28 cellular contexts compared by ENCODE assay signal in genomic region chrX:153568612-153569011, GRCh38. TPM values are rescaled to one million over a fixed set of nuclear protein-coding genes. Genes with fewer than 3 reads are reported as not detected.
A peak's percentile ranks its signal among the peaks of the same experiment; 100 is the strongest.
DNase-seq lines count a peak whose midpoint lies in the region; ATAC-seq and TF ChIP-seq lines count a peak whose summit lies in the region.
"Had no signal": no experiment of that assay in that cellular context is flagged by ENCODE, and none has a peak within 500 bp of the region (broad histone marks: within the 10 kb centered on the region; RNA-seq: fewer than 3 reads in every experiment).

No MANE protein-coding gene starts in this region.

- H3K4me3 ChIP-seq in GM12864 (ENCODE audit: low read depth, low read length): no peak overlapping the region
- no peak overlapping the region for H3K4me3 ChIP-seq in Karpas-422 (ENCODE audit: low read length)
- no peak overlapping the region for H3K4me3 ChIP-seq in endodermal cell (ENCODE audit: low read length)
- no peak overlapping the region for H3K4me3 ChIP-seq in lower leg skin (ENCODE audit: low read depth, poor library complexity, severe bottlenecking)
- H3K4me3 ChIP-seq: breast epithelium, heart right ventricle, left lung had no signal

- no peak overlapping the region for H2AFZ ChIP-seq in Karpas-422 (ENCODE audit: low read length)

- no peaks in the 10 kb centered on the region for H3K79me2 ChIP-seq in Karpas-422 (ENCODE audit: low read length)

- intact Hi-C loops in lower leg skin (cut with DNase I; ENCODE audit: low total_unique reads) (no loop called here), left cardiac atrium (cut with DNase I) (no loop called here)

- no peak for TF ChIP-seq POLR2A in lower leg skin (IDR thresholded peaks at IDR 0.05)

- no peak overlapping the region for H3K27ac Mint-ChIP-seq in endodermal cell
- H3K27ac Mint-ChIP-seq: activated naive CD4-positive, alpha-beta T cell treated with anti-CD3 and anti-CD28 coated beads for 36 hours had no signal

- no peaks in the 10 kb centered on the region for H4K20me1 ChIP-seq in Karpas-422 (ENCODE audit: insufficient read depth, low read depth, low read length)

- H3K9me3 Mint-ChIP-seq in endodermal cell: peaks cover 65% of the 10 kb centered on the region
- H3K9me3 Mint-ChIP-seq: activated naive CD4-positive, alpha-beta T cell treated with anti-CD3 and anti-CD28 coated beads for 36 hours; activated T-cell treated with anti-CD3 and anti-CD28 coated beads, Interleukin-2, amount 50 U/mL, for 4 hours had no signal

- no peaks in the 10 kb centered on the region for H3K4me1 Mint-ChIP-seq in endodermal cell

- H3K27me3 Mint-ChIP-seq in endodermal cell (ENCODE audit: insufficient read depth): no peaks in the 10 kb centered on the region
- H3K27me3 Mint-ChIP-seq: naive thymus-derived CD8-positive, alpha-beta T cell had no signal

- WGBS in endodermal cell (ENCODE audit: insufficient coverage in 1 of 2, insufficient read length in 1 of 2), 2 experiments: 89% methylated on average over 7 to 11 of the region's 11 CpGs
- 76 to 83% methylated on average over 2 to 10 of the region's 11 CpGs for WGBS in lower leg skin, 2 donors

- H3K9ac ChIP-seq in Karpas-422 (ENCODE audit: low read length): no peak overlapping the region
- no peak overlapping the region for H3K9ac ChIP-seq in endodermal cell (ENCODE audit: extremely low read depth, low read length, poor library complexity, severe bottlenecking)

- no peak overlapping the region for H3K27ac ChIP-seq in Karpas-422 (ENCODE audit: low read length)
- H3K27ac ChIP-seq in endodermal cell (ENCODE audit: low read depth, low read length): no peak overlapping the region
- H3K27ac ChIP-seq: breast epithelium, C4-2B, heart right ventricle, left lung had no signal

- no peaks in the 10 kb centered on the region for H3K27me3 ChIP-seq in Karpas-422 (ENCODE audit: low read length)
- no peaks in the 10 kb centered on the region for H3K27me3 ChIP-seq in endodermal cell (ENCODE audit: control insufficient read depth, insufficient read depth, low read length, poor library complexity, severe bottlenecking)
- H3K27me3 ChIP-seq: left lung had no signal

- H3K36me3 ChIP-seq in Karpas-422 (ENCODE audit: insufficient read depth, low read length) (no peaks in the 10 kb centered on the region), endodermal cell (ENCODE audit: control insufficient read depth, insufficient read depth, low read length) (no peaks in the 10 kb centered on the region)
- H3K36me3 ChIP-seq: breast epithelium, heart right ventricle, left lung had no signal

- no peak overlapping the region for H3K4me3 Mint-ChIP-seq in endodermal cell
- H3K4me3 Mint-ChIP-seq: activated naive CD4-positive, alpha-beta T cell treated with anti-CD3 and anti-CD28 coated beads for 36 hours; activated T-cell treated with anti-CD3 and anti-CD28 coated beads, Interleukin-2, amount 50 U/mL, for 4 hours; naive thymus-derived CD8-positive, alpha-beta T cell had no signal

- H3K9me2 ChIP-seq in Karpas-422 (replicated peaks; ENCODE audit: insufficient read depth, low read length): no peaks in the 10 kb centered on the region

- H3K4me2 ChIP-seq in Karpas-422 (ENCODE audit: low read depth, low read length, poor library complexity, severe bottlenecking): no peak overlapping the region

- H3K9me3 ChIP-seq in Karpas-422 (ENCODE audit: low read length) (no peaks in the 10 kb centered on the region), endodermal cell (ENCODE audit: control insufficient read depth, low read length) (no peaks in the 10 kb centered on the region)
- H3K9me3 ChIP-seq: breast epithelium, heart right ventricle, left lung had no signal

- TF ChIP-seq CTCF in GM12864 (IDR thresholded peaks at IDR 0.05; ENCODE audit: low read depth, low read length, missing control alignments): peak; percentile 41
- peak; percentile 44 for TF ChIP-seq CTCF in endodermal cell (conservative IDR thresholded peaks at IDR 0.05)
- no peak for TF ChIP-seq CTCF in lower leg skin (IDR thresholded peaks at IDR 0.05)

- H3K4me1 ChIP-seq in Karpas-422 (ENCODE audit: low read length) (no peaks in the 10 kb centered on the region), endodermal cell (ENCODE audit: control insufficient read depth, insufficient read depth, low read length) (no peaks in the 10 kb centered on the region)
- H3K4me1 ChIP-seq: breast epithelium, heart right ventricle, left lung had no signal

- no peak for ATAC-seq in left cardiac atrium
- ATAC-seq: activated T-cell treated with anti-CD3 and anti-CD28 coated beads, Interleukin-2, amount 50 U/mL, for 4 hours; heart right ventricle; left lung; naive thymus-derived CD8-positive, alpha-beta T cell had no signal

- DNase-seq in 8988T (peak; percentile 51), GM12864 (ENCODE audit: low read depth) (no peak), Karpas-422 (peak; percentile 51), endodermal cell (peak; percentile 61), lower leg skin (ENCODE audit: low spot score in 2 of 2) (no peak), anterior cingulate cortex (lab: John Stamatoyannopoulos, UW) (no peak), SHP77 (lab: John Stamatoyannopoulos, UW) (no peak), left cardiac atrium (no peak)
- DNase-seq: ACHN; activated CD8-positive, alpha-beta memory T cell treated with anti-CD3 and anti-CD28 coated beads for 24 hours; activated naive CD4-positive, alpha-beta T cell treated with anti-CD3 and anti-CD28 coated beads for 36 hours; activated T-cell treated with anti-CD3 and anti-CD28 coated beads, Interleukin-2, amount 50 U/mL, for 4 hours; Calu3; effector CD8-positive, alpha-beta T cell; foreskin fibroblast; heart right ventricle; left lung; naive thymus-derived CD8-positive, alpha-beta T cell; NCI-H1048; NCI-H187 treated with DMSO at 0.1 percent for 48 hours; SW 1271 had no signal

- H3K36me3 Mint-ChIP-seq in endodermal cell (ENCODE audit: low read depth): no peaks in the 10 kb centered on the region
- H3K36me3 Mint-ChIP-seq: naive thymus-derived CD8-positive, alpha-beta T cell had no signal

RNA-seq across cellular contexts. Expression of gene CCNQ, which starts 30.3 kb away (rescaled TPM):
- total RNA-seq in Karpas-422 (2014; rRNA removed; shearing (Covaris generic); ENCODE audit: low replicate concordance): 29.1 and 55.4 TPM in 2 replicates
- total RNA-seq in endodermal cell: 10 to 100 TPM; 17.1 to 20.8 TPM
- polyA plus RNA-seq in endodermal cell (2013, experiment 1 of 2): 20.0 TPM
- 18.4 TPM for polyA plus RNA-seq in endodermal cell (2013, experiment 2 of 2)
- 10 to 100 TPM; 20.7 to 35.7 (median 28.5) TPM for total RNA-seq in lower leg skin
- 10 to 100 TPM; 31.4 to 31.8 TPM for total RNA-seq in left cardiac atrium

RNA-seq across cellular contexts. Expression of gene ATP2B3, which starts 51.2 kb away (rescaled TPM):
- not detected in 2 replicates for total RNA-seq in Karpas-422 (2014; rRNA removed; shearing (Covaris generic); ENCODE audit: low replicate concordance)
- total RNA-seq in endodermal cell: not detected
- polyA plus RNA-seq in endodermal cell (2013, experiment 1 of 2): 0.39 TPM
- 0.37 TPM for polyA plus RNA-seq in endodermal cell (2013, experiment 2 of 2)
- under 1 TPM in 1 of 4 donors, not detected in 3; 0.07 TPM for total RNA-seq in lower leg skin
- under 1 TPM in 1 of 2 donors, not detected in 1; 0.10 TPM for total RNA-seq in left cardiac atrium
- total RNA-seq: activated naive CD4-positive, alpha-beta T cell treated with anti-CD3 and anti-CD28 coated beads for 36 hours; breast epithelium; Calu3; H4; heart right ventricle; left lung; naive thymus-derived CD8-positive, alpha-beta T cell; osteoblast; subcutaneous adipose tissue; ureter had no signal
- polyA plus RNA-seq: esophagus; heart right ventricle; naive thymus-derived CD8-positive, alpha-beta T cell had no signal

Comparison
In these comparisons a context has a peak if more than half of its experiments do, and no peak if none do; other contexts are left out.
1. DNase-seq: peak in 8988T (single experiment), Karpas-422 (single experiment) and endodermal cell (single experiment); none in GM12864 (single experiment), lower leg skin (0 of 2), anterior cingulate cortex (0 of 58), SHP77 (0 of 2) and left cardiac atrium (single experiment).
2. CTCF ChIP-seq: peak in GM12864 (single experiment) and endodermal cell (single experiment); none in lower leg skin (0 of 3).